In the genomic region with DNA sequence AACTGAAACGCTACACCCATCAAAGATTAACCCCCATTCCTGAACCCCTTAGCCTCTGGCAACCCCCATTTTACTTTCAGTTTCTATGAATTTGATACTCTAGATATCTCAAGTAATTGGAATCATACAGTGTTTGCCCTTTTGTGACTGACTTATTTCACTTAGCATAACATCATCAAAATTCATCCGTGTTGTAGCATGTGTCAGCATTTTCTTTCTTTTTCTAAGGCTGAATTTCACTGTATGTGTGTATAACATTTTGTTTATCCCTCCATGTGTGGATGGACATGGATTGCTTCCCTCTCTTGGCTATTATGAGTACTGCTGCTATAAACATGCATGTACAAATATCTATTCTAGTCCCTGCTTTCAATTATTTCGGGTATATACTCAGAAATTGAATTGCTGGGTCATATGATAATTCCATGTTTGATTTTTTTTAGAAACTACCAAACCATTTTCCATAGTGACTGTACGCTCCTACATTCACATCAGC, we compare ENCODE assay signal across 16 cellular contexts.
DNase-seq lines count a peak whose midpoint lies in the region; ATAC-seq and TF ChIP-seq lines count a peak whose summit lies in the region.
"Had no signal": no experiment of that assay in that cellular context is flagged by ENCODE, and none has a peak within 500 bp of the region (broad histone marks: within the 10 kb centered on the region; RNA-seq: fewer than 3 reads in every experiment).

No MANE protein-coding gene starts in this region.

- H3K9me3 ChIP-seq in SK-N-SH = no peaks in the 10 kb centered on the region
- H3K9me3 ChIP-seq: suprapubic skin had no signal

- H3K4me3 ChIP-seq in SK-N-SH (ENCODE audit: low read depth in 2 of 2, low read length in 1 of 2) (no peak overlapping the region), foreskin fibroblast (ENCODE audit: low read depth in 1 of 2, low read length in 2 of 2) (peak overlapping the region in 1 of 2 donors; percentile 19)
- H3K4me3 ChIP-seq: lung, spleen, suprapubic skin had no signal

- no peak overlapping the region for H3K27ac ChIP-seq in SK-N-SH (ENCODE audit: low read depth in 2 of 2, low read length in 1 of 2)
- H3K27ac ChIP-seq: spleen, suprapubic skin had no signal

- H3K27me3 ChIP-seq in SK-N-SH (ENCODE audit: insufficient read depth) = no peaks in the 10 kb centered on the region

- no peak overlapping the region for H3K9ac ChIP-seq in SK-N-SH

- H3K27ac Mint-ChIP-seq in glutamatergic neuron (ENCODE audit: unreplicated experiment) = no peak overlapping the region
- H3K27ac Mint-ChIP-seq in natural killer cell = no peak overlapping the region

- no peaks in the 10 kb centered on the region for H3K36me3 ChIP-seq in SK-N-SH (replicated peaks in 1 of 2; ENCODE audit: control insufficient read depth in 1 of 2, insufficient read depth in 2 of 2, low read length in 1 of 2)
- H3K36me3 ChIP-seq: spleen, suprapubic skin had no signal

- no peaks in the 10 kb centered on the region for H3K79me2 ChIP-seq in SK-N-SH (ENCODE audit: insufficient read depth)

- 40% methylated on average over 4 of the region's 4 CpGs for WGBS in SK-N-SH (ENCODE audit: low lambda C conversion rate)

- no peaks in the 10 kb centered on the region for H3K9me2 ChIP-seq in SK-N-SH

- TF ChIP-seq CTCF in SK-N-SH (IDR thresholded peaks at IDR 0.05) (peak; percentile 38), foreskin fibroblast (IDR thresholded peaks at IDR 0.05; ENCODE audit: low read depth, low read length) (peak; percentile 5), glutamatergic neuron (IDR thresholded peaks at IDR 0.05; ENCODE audit: partially characterized antibody, unreplicated experiment) (no peak), natural killer cell (IDR thresholded peaks at IDR 0.05) (no peak)

- ATAC-seq in HG02840 (IDR thresholded peaks at IDR 0.05; ENCODE audit: low FRiP score, unreplicated experiment) = no peak
- ATAC-seq in natural killer cell = no peak

- H3K27me3 Mint-ChIP-seq in glutamatergic neuron (ENCODE audit: unreplicated experiment) = no peaks in the 10 kb centered on the region
- peaks cover 4 to 6% of the 10 kb centered on the region in 2 donors for H3K27me3 Mint-ChIP-seq in natural killer cell (ENCODE audit: low read depth in 2 of 2)

- POLR2A ChIA-PET in SK-N-SH (lab: Yijun Ruan, JAX) = no interaction called here

- no peaks in the 10 kb centered on the region for H3K4me1 Mint-ChIP-seq in glutamatergic neuron (ENCODE audit: low read depth, unreplicated experiment)
- no peaks in the 10 kb centered on the region for H3K4me1 Mint-ChIP-seq in natural killer cell
- H3K4me1 Mint-ChIP-seq: IgD-negative memory B cell had no signal

- H3K9me3 Mint-ChIP-seq in glutamatergic neuron (ENCODE audit: unreplicated experiment) (peaks cover 2% of the 10 kb centered on the region), natural killer cell (peaks cover 0 to 4% of the 10 kb centered on the region in 2 donors)

- peak; percentile 9 for DNase-seq in NCI-H2171 treated with DMSO at 0.1 percent for 48 hours (lab: John Stamatoyannopoulos, UW)
- DNase-seq in NCI-H2171 (lab: John Stamatoyannopoulos, UW) = no peak
- DNase-seq in SK-N-SH = no peak
- DNase-seq in foreskin fibroblast = no peak
- DNase-seq in glutamatergic neuron = no peak
- DNase-seq in natural killer cell = no peak
- DNase-seq in stimulated activated CD4-positive, alpha-beta T cell treated with anti-CD3 and anti-CD28 coated beads, Interleukin-15, amount 100 ng/mL, for 24 hours = no peak
- DNase-seq: activated naive CD4-positive, alpha-beta T cell treated with Interleukin-2 at 50 U/mL for 16 hours; hippocampal formation; NCI-H1694; occipital lobe; spleen had no signal

- H3K36me3 Mint-ChIP-seq in glutamatergic neuron (ENCODE audit: unreplicated experiment) (no peaks in the 10 kb centered on the region), natural killer cell (no peaks in the 10 kb centered on the region)
- H3K36me3 Mint-ChIP-seq: IgD-negative memory B cell had no signal

- no peaks in the 10 kb centered on the region for H4K20me1 ChIP-seq in SK-N-SH (ENCODE audit: insufficient read depth)

- TF ChIP-seq RAD21 in SK-N-SH (IDR thresholded peaks at IDR 0.05; ENCODE audit: low read length) = no peak; the same call in 1 of the 2 replicates

- TF ChIP-seq EP300 in SK-N-SH (IDR thresholded peaks at IDR 0.05; ENCODE audit: borderline replicate concordance in 1 of 2, low read depth in 1 of 2, low read length in 1 of 2) = no peak

- intact Hi-C loops in natural killer cell (cut with micrococcal nuclease) = no loop called here

- CTCF ChIA-PET in SK-N-SH (lab: Yijun Ruan, JAX) = interaction anchor here (0.7 to 1.8 kb wide), 4 partner anchors 11 to 690 kb away, joined by 3 to 13 read pairs (median 4); no protein-coding TSS in a partner anchor

- no peaks in the 10 kb centered on the region for H3F3A ChIP-seq in SK-N-SH (replicated peaks; ENCODE audit: insufficient read depth)

- H3K4me3 Mint-ChIP-seq in glutamatergic neuron (ENCODE audit: unreplicated experiment) (no peak overlapping the region), natural killer cell (no peak overlapping the region)
- H3K4me3 Mint-ChIP-seq: IgD-negative memory B cell had no signal

- H2AFZ ChIP-seq in SK-N-SH (ENCODE audit: low read depth) = no peak overlapping the region

- 0 out of 2 replicates have a peak overlapping the region, but pooled peaks have one; percentile 20 for H3K4me2 ChIP-seq in SK-N-SH

- H3K4me1 ChIP-seq in SK-N-SH (ENCODE audit: control insufficient read depth in 1 of 2, insufficient read depth in 2 of 2, low read depth in 1 of 2, low read length in 1 of 2) = no peaks in the 10 kb centered on the region
- H3K4me1 ChIP-seq: spleen, suprapubic skin had no signal

TF ChIP-seq in SK-N-SH, 30 proteins besides CTCF, POLR2A, EP300 and RAD21:
- TF ChIP-seq TAF1 (IDR thresholded peaks at IDR 0.05; ENCODE audit: borderline replicate concordance, low read depth, low read length) = no peak
- TF ChIP-seq RCOR1 (IDR thresholded peaks at IDR 0.05; ENCODE audit: low read length) = no peak
- TF ChIP-seq RFX5 (IDR thresholded peaks at IDR 0.05; ENCODE audit: low read length) = no peak
- TF ChIP-seq TEAD4 (IDR thresholded peaks at IDR 0.05; ENCODE audit: borderline replicate concordance, insufficient read depth) = no peak

Comparison
In these comparisons a context has a peak if more than half of its experiments do, and no peak if none do; other contexts are left out.
1. CTCF ChIP-seq: peak in SK-N-SH (single experiment) and foreskin fibroblast (single experiment); none in glutamatergic neuron (single experiment) and natural killer cell (single experiment).